In the genomic region with DNA sequence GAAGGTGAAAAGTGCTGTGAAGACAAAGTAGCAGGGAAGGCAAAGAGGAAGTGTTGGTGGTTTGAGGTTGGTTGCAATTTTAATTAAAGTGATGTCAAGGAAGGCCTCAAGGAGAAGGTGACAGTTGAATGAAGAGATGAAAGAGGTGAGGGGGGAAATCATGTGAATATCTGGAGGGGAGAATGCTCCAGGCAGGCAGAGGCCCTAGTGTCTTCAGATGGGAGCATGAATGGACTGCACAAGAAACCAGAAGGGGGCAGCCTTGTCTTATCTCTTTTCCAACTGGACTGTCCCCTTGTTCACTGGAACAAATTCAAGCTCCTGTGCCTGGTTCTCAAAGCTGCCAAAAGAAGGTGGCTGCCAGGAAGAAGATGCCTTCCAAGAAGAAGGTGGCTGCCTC, we compare ENCODE assay signal across 10 cellular contexts.
DNase-seq lines count a peak whose midpoint lies in the region; TF ChIP-seq lines count a peak whose summit lies in the region.
"Had no signal": no experiment of that assay in that cellular context is flagged by ENCODE, and none has a peak within 500 bp of the region (broad histone marks: within the 10 kb centered on the region; RNA-seq: fewer than 3 reads in every experiment).

No MANE protein-coding gene starts in this region.

- H3K27ac ChIP-seq in left ventricle myocardium inferior (replicated peaks), result peak overlapping the region; percentile 55

- H3K4me1 Mint-ChIP-seq in endothelial cell (ENCODE audit: unreplicated experiment), result no peaks in the 10 kb centered on the region

- H3K4me3 ChIP-seq in left ventricle myocardium inferior, result no peak overlapping the region
- H3K4me3 ChIP-seq: heart right ventricle had no signal

- H3K4me3 Mint-ChIP-seq in endothelial cell (ENCODE audit: unreplicated experiment), result no peak overlapping the region
- H3K4me3 Mint-ChIP-seq: activated naive CD4-positive, alpha-beta T cell treated with anti-CD3 and anti-CD28 coated beads, Interleukin-2, amount 50 U/mL, for 24 hours had no signal

- H3K36me3 ChIP-seq in left ventricle myocardium inferior, result no peaks in the 10 kb centered on the region
- H3K36me3 ChIP-seq: heart right ventricle had no signal

- no peaks in the 10 kb centered on the region for H3K9me3 ChIP-seq in left ventricle myocardium inferior (replicated peaks)
- H3K9me3 ChIP-seq: heart right ventricle had no signal

- no peak overlapping the region for H3K27ac Mint-ChIP-seq in endothelial cell (ENCODE audit: unreplicated experiment)
- H3K27ac Mint-ChIP-seq: activated naive CD4-positive, alpha-beta T cell treated with anti-CD3 and anti-CD28 coated beads, Interleukin-2, amount 50 U/mL, for 24 hours had no signal

- no peaks in the 10 kb centered on the region for H3K9me3 Mint-ChIP-seq in endothelial cell (ENCODE audit: unreplicated experiment)
- H3K9me3 Mint-ChIP-seq: activated naive CD4-positive, alpha-beta T cell treated with anti-CD3 and anti-CD28 coated beads, Interleukin-2, amount 50 U/mL, for 24 hours had no signal

- DNase-seq in left ventricle myocardium inferior (no peak), cardiac septum (ENCODE audit: low spot score) (no peak), OCI-M1 (lab: John Stamatoyannopoulos, UW) (peak; percentile 34), endothelial cell (ENCODE audit: low spot score) (peak; percentile 32), HPDE6-E6E7 (ENCODE audit: extremely low spot score) (no peak), NCI-H226 (no peak), DMS153 (lab: John Stamatoyannopoulos, UW) (no peak)
- peak; percentile 24 for DNase-seq in stimulated activated CD8-positive, alpha-beta memory T cell treated with anti-CD3 and anti-CD28 coated beads, Interleukin-4, amount 100 ng/mL, for 48 hours
- DNase-seq: heart right ventricle had no signal

- no peaks in the 10 kb centered on the region for H3K27me3 Mint-ChIP-seq in endothelial cell (ENCODE audit: unreplicated experiment)
- H3K27me3 Mint-ChIP-seq: activated naive CD4-positive, alpha-beta T cell treated with anti-CD3 and anti-CD28 coated beads, Interleukin-2, amount 50 U/mL, for 24 hours had no signal

- no peaks in the 10 kb centered on the region for H3K27me3 ChIP-seq in left ventricle myocardium inferior (ENCODE audit: low read depth)

- intact Hi-C loops in left ventricle myocardium inferior (cut with micrococcal nuclease) (no loop called here), cardiac septum (cut with DNase I) (no loop called here)

- H3K4me1 ChIP-seq in left ventricle myocardium inferior, result peaks cover 22% of the 10 kb centered on the region

- TF ChIP-seq CTCF in left ventricle myocardium inferior (IDR thresholded peaks at IDR 0.05; ENCODE audit: borderline replicate concordance) (no peak), endothelial cell (IDR thresholded peaks at IDR 0.05; ENCODE audit: unreplicated experiment) (no peak)

- H3K36me3 Mint-ChIP-seq in endothelial cell (ENCODE audit: low read depth, unreplicated experiment), result no peaks in the 10 kb centered on the region
- H3K36me3 Mint-ChIP-seq: activated naive CD4-positive, alpha-beta T cell treated with anti-CD3 and anti-CD28 coated beads, Interleukin-2, amount 50 U/mL, for 24 hours had no signal

Comparison
In these comparisons a context has a peak if more than half of its experiments do, and no peak if none do; other contexts are left out.
1. DNase-seq: peak in OCI-M1 (single experiment), endothelial cell (single experiment) and stimulated activated CD8-positive, alpha-beta memory T cell treated with anti-CD3 and anti-CD28 coated beads, Interleukin-4, amount 100 ng/mL, for 48 hours (single experiment); none in left ventricle myocardium inferior (single experiment), cardiac septum (single experiment), HPDE6-E6E7 (single experiment), NCI-H226 (single experiment) and DMS153 (single experiment).